23 cellular contexts compared by ENCODE assay signal in the genomic region with DNA sequence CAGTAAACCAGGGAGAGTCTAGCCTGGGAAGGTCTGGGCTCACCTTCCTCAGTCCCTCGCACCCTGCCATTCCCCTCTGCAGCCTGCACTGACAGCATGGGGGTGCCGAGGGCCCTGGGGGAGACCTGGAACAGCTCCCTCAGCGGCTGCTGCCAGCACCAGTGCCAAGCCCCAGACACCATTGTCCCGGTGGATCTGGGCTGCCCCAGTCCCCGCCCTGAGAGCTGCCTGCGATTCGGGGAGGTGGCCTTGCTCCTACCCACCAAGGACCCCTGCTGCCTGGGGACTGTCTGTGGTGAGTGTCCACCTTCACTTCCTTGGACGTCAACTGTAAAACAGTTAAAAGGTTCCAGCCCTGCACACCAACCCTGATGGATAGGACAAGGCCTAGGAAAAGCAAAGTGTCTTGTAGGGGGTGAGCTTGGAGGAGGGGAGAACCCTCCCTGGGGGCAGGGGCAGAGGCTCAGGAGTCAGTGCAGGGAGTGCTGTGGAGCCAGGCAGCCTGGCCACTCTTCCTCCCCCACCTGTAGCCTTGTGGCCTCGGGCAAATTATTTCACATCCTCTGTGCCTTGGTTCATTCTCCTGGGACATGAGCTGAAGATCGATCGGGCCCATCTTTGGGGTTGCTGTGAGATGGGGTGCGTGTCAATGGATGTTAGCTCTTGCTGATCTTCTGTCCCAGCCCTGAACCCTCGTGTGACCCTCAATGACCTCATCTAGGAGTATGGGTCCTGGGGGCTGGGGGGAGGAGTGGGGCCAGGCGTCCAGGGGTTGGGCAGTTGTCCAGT.
"Had no signal": no experiment of that assay in that cellular context is flagged by ENCODE, and none has a peak within 500 bp of the region (broad histone marks: within the 10 kb centered on the region; RNA-seq: fewer than 3 reads in every experiment).

No MANE protein-coding gene starts in this region.

- DNase-seq: activated CD4-positive, alpha-beta T cell treated with anti-CD3 and anti-CD28 coated beads for 36 hours; activated CD4-positive, alpha-beta T cell treated with anti-CD3 and anti-CD28 coated beads, Interleukin-2, amount 50 U/mL, for 48 hours; activated CD8-positive, alpha-beta memory T cell treated with anti-CD3 and anti-CD28 coated beads, Interleukin-2, amount 50 U/mL, for 48 hours; activated naive CD4-positive, alpha-beta T cell treated with Interleukin-2 at 50 U/mL for 16 hours; activated naive CD8-positive, alpha-beta T cell treated with anti-CD3 and anti-CD28 coated beads for 36 hours; activated T-cell treated with anti-CD3 and anti-CD28 coated beads, Interleukin-2, amount 50 U/mL, for 48 hours; colonic mucosa; dorsolateral prefrontal cortex; effector memory CD8-positive, alpha-beta T cell; heart right ventricle; islet precursor cell; left colon; mesenchymal stem cell; stimulated activated CD4-positive, alpha-beta T cell treated with anti-CD3 and anti-CD28 coated beads, Interleukin-4, amount 100 ng/mL, for 1 hour; stimulated activated naive CD4-positive, alpha-beta T cell treated with Interleukin-2 at 50 U/mL for 16 hours; substantia nigra; T-helper 9 cell; thyroid gland had no signal

- H3K9me3 ChIP-seq: breast epithelium, colonic mucosa, heart right ventricle, thyroid gland had no signal

- H3K9ac ChIP-seq: parathyroid adenoma had no signal

- H3K4me3 ChIP-seq: breast epithelium, colonic mucosa, dorsolateral prefrontal cortex, heart right ventricle, thyroid gland had no signal

- H3K36me3 Mint-ChIP-seq: activated naive CD8-positive, alpha-beta T cell treated with anti-CD3 and anti-CD28 coated beads for 36 hours; WTC11 had no signal

- H3K79me2 ChIP-seq: parathyroid adenoma had no signal

- H3K36me3 ChIP-seq: breast epithelium, colonic mucosa, heart right ventricle, thyroid gland had no signal

- H3K4me1 ChIP-seq: breast epithelium, colonic mucosa, heart right ventricle, parathyroid adenoma, thyroid gland had no signal

- H3K9me3 Mint-ChIP-seq: activated naive CD8-positive, alpha-beta T cell treated with anti-CD3 and anti-CD28 coated beads for 36 hours; central memory CD8-positive, alpha-beta T cell; effector memory CD8-positive, alpha-beta T cell; nephron; WTC11 had no signal

- H3K27ac ChIP-seq: breast epithelium, colonic mucosa, dorsolateral prefrontal cortex, heart right ventricle, parathyroid adenoma, thyroid gland had no signal

- H3K4me3 Mint-ChIP-seq: activated CD4-positive, alpha-beta T cell treated with anti-CD3 and anti-CD28 coated beads for 36 hours; activated naive CD8-positive, alpha-beta T cell treated with anti-CD3 and anti-CD28 coated beads for 36 hours; central memory CD8-positive, alpha-beta T cell; effector memory CD8-positive, alpha-beta T cell; nephron; WTC11 had no signal

- ATAC-seq: activated CD4-positive, alpha-beta T cell treated with anti-CD3 and anti-CD28 coated beads for 36 hours; effector memory CD8-positive, alpha-beta T cell; heart right ventricle; left colon; WTC11 had no signal

- H3K4me1 Mint-ChIP-seq: activated CD4-positive, alpha-beta T cell treated with anti-CD3 and anti-CD28 coated beads for 36 hours; activated naive CD8-positive, alpha-beta T cell treated with anti-CD3 and anti-CD28 coated beads for 36 hours; central memory CD8-positive, alpha-beta T cell; WTC11 had no signal

- H3K27ac Mint-ChIP-seq: activated CD4-positive, alpha-beta T cell treated with anti-CD3 and anti-CD28 coated beads for 36 hours; activated naive CD8-positive, alpha-beta T cell treated with anti-CD3 and anti-CD28 coated beads for 36 hours; effector memory CD8-positive, alpha-beta T cell; nephron; WTC11 had no signal

- H3K27me3 ChIP-seq: breast epithelium, colonic mucosa, thyroid gland had no signal

- H2AFZ ChIP-seq: parathyroid adenoma had no signal
